ENCODE assay signal across 27 cellular contexts in genomic region chr1:85867189-85867588, GRCh38.
"Had no signal": no experiment of that assay in that cellular context is flagged by ENCODE, and none has a peak within 500 bp of the region (broad histone marks: within the 10 kb centered on the region; RNA-seq: fewer than 3 reads in every experiment).

No MANE protein-coding gene starts in this region.

- H3K27ac ChIP-seq: coronary artery, epithelial cell of prostate, left ventricle myocardium inferior, psoas muscle, right atrium auricular region, suprapubic skin, tibial nerve, VCaP had no signal

- H3K27me3 ChIP-seq: right atrium auricular region, suprapubic skin, tibial nerve had no signal

- DNase-seq: activated CD4-positive, alpha-beta T cell treated with anti-CD3 and anti-CD28 coated beads, Interleukin-2, amount 10 ng/mL, durations not matched to agents 24 days and 14 days; activated CD8-positive, alpha-beta memory T cell treated with anti-CD3 and anti-CD28 coated beads, Interleukin-2, amount 10 ng/mL, durations not matched to agents 7 days and 5 days; activated CD8-positive, alpha-beta T cell treated with anti-CD3 and anti-CD28 coated beads for 36 hours; activated effector memory CD4-positive, alpha-beta T cell treated with anti-CD3 and anti-CD28 coated beads, Interleukin-2, amount 50 U/mL, for 16 hours; activated naive CD4-positive, alpha-beta T cell treated with anti-CD3 and anti-CD28 coated beads, Interleukin-2, amount 10 ng/mL, durations not matched to agents 7 days and 5 days; activated T-cell treated with anti-CD3 and anti-CD28 coated beads for 4 hours; amygdala; cerebellar nuclear complex; foreskin melanocyte; glutamatergic neuron; hippocampal formation; left ventricle myocardium inferior; mammary epithelial cell; midbrain; natural killer cell; psoas muscle; stimulated activated CD4-positive, alpha-beta T cell treated with anti-CD3 and anti-CD28 coated beads, Interleukin-2, amount 100 ng/mL, for 24 hours; stimulated activated naive CD8-positive, alpha-beta T cell treated with anti-CD3 and anti-CD28 coated beads, Interleukin-15, amount 100 ng/mL, for 72 hours had no signal

- H3K36me3 ChIP-seq: left ventricle myocardium inferior, right atrium auricular region, suprapubic skin, tibial nerve had no signal

- ATAC-seq: activated CD4-positive, CD25-positive, alpha-beta regulatory T cell treated with anti-CD3 and anti-CD28 coated beads, Interleukin-2, amount 50 U/mL, for 24 hours; activated CD8-positive, alpha-beta memory T cell treated with anti-CD3 and anti-CD28 coated beads, Interleukin-2, amount 10 ng/mL, durations not matched to agents 7 days and 5 days; activated CD8-positive, alpha-beta T cell treated with anti-CD3 and anti-CD28 coated beads for 36 hours; natural killer cell; psoas muscle; stimulated activated effector memory CD8-positive, alpha-beta T cell treated with anti-CD3 and anti-CD28 coated beads, Interleukin-12 subunit alpha, Interleukin-12 subunit beta, amount 100 ng/mL, for 72 hours; stimulated activated naive CD8-positive, alpha-beta T cell treated with anti-CD3 and anti-CD28 coated beads, Interleukin-15, amount 100 ng/mL, for 72 hours had no signal

- H3K4me3 ChIP-seq: coronary artery, left ventricle myocardium inferior, psoas muscle, right atrium auricular region, skin epidermis, suprapubic skin, tibial nerve had no signal

- H3K9me3 ChIP-seq: left ventricle myocardium inferior, psoas muscle, right atrium auricular region, suprapubic skin had no signal

- H3K4me1 ChIP-seq: left ventricle myocardium inferior, psoas muscle, right atrium auricular region, suprapubic skin had no signal
